1 cellular context compared by ENCODE assay signal in the genomic region with DNA sequence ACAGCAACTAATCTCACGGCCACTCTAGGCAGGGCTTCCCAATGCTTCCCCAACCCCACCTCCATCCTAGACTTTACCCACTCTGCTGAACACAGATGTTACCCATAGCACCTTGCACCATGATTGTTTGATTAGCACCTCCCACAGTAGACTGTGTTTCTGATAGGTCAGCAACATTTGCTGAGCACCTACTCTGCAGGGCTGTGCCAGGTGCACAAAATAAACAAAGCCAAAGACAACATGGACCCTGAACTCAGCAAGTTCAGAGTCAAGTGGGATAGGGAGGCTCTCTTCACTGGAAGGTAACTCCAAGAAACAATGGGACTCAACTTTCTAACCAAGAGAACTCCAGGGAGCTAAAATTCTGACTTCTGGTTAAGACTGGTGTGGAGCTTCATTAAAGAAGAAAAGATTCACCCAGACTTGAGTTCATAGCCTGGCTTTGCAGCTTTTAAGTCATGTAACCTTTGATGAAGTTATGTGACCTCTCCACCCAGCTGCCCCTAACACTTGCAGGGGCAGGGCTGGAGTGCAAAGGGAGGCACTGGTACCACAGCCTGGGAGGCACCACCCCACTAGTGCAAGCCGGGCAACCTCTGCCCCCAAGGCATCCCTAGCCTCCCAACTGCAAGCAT.
TF ChIP-seq lines count a peak whose summit lies in the region.

No MANE protein-coding gene starts in this region.

TF ChIP-seq in GM23338, 12 proteins besides CTCF, POLR2A, EP300 and RAD21 (continued from another document):
- TF ChIP-seq, protein P1, sequence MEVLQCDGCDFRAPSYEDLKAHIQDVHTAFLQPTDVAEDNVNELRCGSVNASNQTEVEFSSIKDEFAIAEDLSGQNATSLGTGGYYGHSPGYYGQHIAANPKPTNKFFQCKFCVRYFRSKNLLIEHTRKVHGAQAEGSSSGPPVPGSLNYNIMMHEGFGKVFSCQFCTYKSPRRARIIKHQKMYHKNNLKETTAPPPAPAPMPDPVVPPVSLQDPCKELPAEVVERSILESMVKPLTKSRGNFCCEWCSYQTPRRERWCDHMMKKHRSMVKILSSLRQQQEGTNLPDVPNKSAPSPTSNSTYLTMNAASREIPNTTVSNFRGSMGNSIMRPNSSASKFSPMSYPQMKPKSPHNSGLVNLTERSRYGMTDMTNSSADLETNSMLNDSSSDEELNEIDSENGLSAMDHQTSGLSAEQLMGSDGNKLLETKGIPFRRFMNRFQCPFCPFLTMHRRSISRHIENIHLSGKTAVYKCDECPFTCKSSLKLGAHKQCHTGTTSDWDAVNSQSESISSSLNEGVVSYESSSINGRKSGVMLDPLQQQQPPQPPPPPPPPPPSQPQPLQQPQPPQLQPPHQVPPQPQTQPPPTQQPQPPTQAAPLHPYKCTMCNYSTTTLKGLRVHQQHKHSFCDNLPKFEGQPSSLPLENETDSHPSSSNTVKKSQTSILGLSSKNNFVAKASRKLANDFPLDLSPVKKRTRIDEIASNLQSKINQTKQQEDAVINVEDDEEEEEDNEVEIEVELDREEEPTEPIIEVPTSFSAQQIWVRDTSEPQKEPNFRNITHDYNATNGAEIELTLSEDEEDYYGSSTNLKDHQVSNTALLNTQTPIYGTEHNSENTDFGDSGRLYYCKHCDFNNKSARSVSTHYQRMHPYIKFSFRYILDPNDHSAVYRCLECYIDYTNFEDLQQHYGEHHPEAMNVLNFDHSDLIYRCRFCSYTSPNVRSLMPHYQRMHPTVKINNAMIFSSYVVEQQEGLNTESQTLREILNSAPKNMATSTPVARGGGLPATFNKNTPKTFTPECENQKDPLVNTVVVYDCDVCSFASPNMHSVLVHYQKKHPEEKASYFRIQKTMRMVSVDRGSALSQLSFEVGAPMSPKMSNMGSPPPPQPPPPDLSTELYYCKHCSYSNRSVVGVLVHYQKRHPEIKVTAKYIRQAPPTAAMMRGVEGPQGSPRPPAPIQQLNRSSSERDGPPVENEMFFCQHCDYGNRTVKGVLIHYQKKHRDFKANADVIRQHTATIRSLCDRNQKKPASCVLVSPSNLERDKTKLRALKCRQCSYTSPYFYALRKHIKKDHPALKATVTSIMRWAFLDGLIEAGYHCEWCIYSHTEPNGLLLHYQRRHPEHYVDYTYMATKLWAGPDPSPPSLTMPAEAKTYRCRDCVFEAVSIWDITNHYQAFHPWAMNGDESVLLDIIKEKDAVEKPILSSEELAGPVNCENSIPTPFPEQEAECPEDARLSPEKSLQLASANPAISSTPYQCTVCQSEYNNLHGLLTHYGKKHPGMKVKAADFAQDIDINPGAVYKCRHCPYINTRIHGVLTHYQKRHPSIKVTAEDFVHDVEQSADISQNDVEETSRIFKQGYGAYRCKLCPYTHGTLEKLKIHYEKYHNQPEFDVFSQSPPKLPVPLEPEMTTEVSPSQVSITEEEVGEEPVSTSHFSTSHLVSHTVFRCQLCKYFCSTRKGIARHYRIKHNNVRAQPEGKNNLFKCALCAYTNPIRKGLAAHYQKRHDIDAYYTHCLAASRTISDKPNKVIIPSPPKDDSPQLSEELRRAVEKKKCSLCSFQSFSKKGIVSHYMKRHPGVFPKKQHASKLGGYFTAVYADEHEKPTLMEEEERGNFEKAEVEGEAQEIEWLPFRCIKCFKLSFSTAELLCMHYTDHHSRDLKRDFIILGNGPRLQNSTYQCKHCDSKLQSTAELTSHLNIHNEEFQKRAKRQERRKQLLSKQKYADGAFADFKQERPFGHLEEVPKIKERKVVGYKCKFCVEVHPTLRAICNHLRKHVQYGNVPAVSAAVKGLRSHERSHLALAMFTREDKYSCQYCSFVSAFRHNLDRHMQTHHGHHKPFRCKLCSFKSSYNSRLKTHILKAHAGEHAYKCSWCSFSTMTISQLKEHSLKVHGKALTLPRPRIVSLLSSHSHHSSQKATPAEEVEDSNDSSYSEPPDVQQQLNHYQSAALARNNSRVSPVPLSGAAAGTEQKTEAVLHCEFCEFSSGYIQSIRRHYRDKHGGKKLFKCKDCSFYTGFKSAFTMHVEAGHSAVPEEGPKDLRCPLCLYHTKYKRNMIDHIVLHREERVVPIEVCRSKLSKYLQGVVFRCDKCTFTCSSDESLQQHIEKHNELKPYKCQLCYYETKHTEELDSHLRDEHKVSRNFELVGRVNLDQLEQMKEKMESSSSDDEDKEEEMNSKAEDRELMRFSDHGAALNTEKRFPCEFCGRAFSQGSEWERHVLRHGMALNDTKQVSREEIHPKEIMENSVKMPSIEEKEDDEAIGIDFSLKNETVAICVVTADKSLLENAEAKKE (CRISPR knock-in tag; IDR thresholded peaks at IDR 0.05), result no peak
- TF ChIP-seq EZH2phosphoT487 (IDR thresholded peaks at IDR 0.05; ENCODE audit: unreplicated experiment) (no peak), CREB1 (CRISPR knock-in tag; IDR thresholded peaks at IDR 0.05; ENCODE audit: low read depth) (no peak), ZNF331 (CRISPR knock-in tag; IDR thresholded peaks at IDR 0.05; ENCODE audit: low read depth) (no peak), NANOG (IDR thresholded peaks at IDR 0.05; ENCODE audit: borderline replicate concordance) (no peak), ZNF114 (CRISPR knock-in tag; IDR thresholded peaks at IDR 0.05) (no peak), POLR2AphosphoS5 (IDR thresholded peaks at IDR 0.05; ENCODE audit: low read depth) (no peak), JUNB (IDR thresholded peaks at IDR 0.05; ENCODE audit: unreplicated experiment) (no peak)
- TF ChIP-seq, protein P2, sequence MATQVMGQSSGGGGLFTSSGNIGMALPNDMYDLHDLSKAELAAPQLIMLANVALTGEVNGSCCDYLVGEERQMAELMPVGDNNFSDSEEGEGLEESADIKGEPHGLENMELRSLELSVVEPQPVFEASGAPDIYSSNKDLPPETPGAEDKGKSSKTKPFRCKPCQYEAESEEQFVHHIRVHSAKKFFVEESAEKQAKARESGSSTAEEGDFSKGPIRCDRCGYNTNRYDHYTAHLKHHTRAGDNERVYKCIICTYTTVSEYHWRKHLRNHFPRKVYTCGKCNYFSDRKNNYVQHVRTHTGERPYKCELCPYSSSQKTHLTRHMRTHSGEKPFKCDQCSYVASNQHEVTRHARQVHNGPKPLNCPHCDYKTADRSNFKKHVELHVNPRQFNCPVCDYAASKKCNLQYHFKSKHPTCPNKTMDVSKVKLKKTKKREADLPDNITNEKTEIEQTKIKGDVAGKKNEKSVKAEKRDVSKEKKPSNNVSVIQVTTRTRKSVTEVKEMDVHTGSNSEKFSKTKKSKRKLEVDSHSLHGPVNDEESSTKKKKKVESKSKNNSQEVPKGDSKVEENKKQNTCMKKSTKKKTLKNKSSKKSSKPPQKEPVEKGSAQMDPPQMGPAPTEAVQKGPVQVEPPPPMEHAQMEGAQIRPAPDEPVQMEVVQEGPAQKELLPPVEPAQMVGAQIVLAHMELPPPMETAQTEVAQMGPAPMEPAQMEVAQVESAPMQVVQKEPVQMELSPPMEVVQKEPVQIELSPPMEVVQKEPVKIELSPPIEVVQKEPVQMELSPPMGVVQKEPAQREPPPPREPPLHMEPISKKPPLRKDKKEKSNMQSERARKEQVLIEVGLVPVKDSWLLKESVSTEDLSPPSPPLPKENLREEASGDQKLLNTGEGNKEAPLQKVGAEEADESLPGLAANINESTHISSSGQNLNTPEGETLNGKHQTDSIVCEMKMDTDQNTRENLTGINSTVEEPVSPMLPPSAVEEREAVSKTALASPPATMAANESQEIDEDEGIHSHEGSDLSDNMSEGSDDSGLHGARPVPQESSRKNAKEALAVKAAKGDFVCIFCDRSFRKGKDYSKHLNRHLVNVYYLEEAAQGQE (IDR thresholded peaks at IDR 0.05; ENCODE audit: unreplicated experiment), result no peak
